13 cellular contexts compared by ENCODE assay signal in genomic region chr12:67540920-67541624, GRCh38.
A peak's percentile ranks its signal among the peaks of the same experiment; 100 is the strongest.
DNase-seq lines count a peak whose midpoint lies in the region; ATAC-seq lines count a peak whose summit lies in the region.
"Had no signal": no experiment of that assay in that cellular context is flagged by ENCODE, and none has a peak within 500 bp of the region (broad histone marks: within the 10 kb centered on the region; RNA-seq: fewer than 3 reads in every experiment).

No MANE protein-coding gene starts in this region.

- H3K27ac Mint-ChIP-seq in T-cell, result peak overlapping the region; percentile 7 to 67
- H3K27ac Mint-ChIP-seq: activated T-cell treated with anti-CD3 and anti-CD28 coated beads, Interleukin-2, amount 50 U/mL, for 24 hours had no signal

- CTCF ChIA-PET in T-cell (lab: Charles Lee), result no interaction called here

- no peak overlapping the region for H3K27ac ChIP-seq in substantia nigra (ENCODE audit: low read depth, low read length, poor library complexity, severe bottlenecking)
- H3K27ac ChIP-seq: neutrophil had no signal

- POLR2A ChIA-PET in T-cell (lab: Charles Lee), result no interaction called here

- H3K4me1 Mint-ChIP-seq in T-cell, result peaks cover 41 to 52% (median 43%) of the 10 kb centered on the region in 3 donors

- ATAC-seq in GM18867 (IDR thresholded peaks at IDR 0.05; ENCODE audit: unreplicated experiment), result peak; percentile 82
- ATAC-seq in HG02885 (IDR thresholded peaks at IDR 0.05; ENCODE audit: poor library complexity, unreplicated experiment), result peak; percentile 69
- peak in 2 of 4 experiments; percentile 7 to 20 for ATAC-seq in T-cell (replicated peaks in 1 of 4)

- no peaks in the 10 kb centered on the region for H3K36me3 Mint-ChIP-seq in T-cell

- DNase-seq in A172 (ENCODE audit: low spot score) (peak; percentile 45), T-cell (no peak), substantia nigra (lab: John Stamatoyannopoulos, UW) (no peak), NCI-H187 (lab: John Stamatoyannopoulos, UW) (no peak), UCSD-AML1 (lab: John Stamatoyannopoulos, UW; ENCODE audit: unreplicated experiment) (no peak)
- no peak for DNase-seq in activated CD4-positive, alpha-beta T cell treated with anti-CD3 and anti-CD28 coated beads, Interleukin-2, amount 50 U/mL, for 4 hours
- DNase-seq: activated T-cell treated with anti-CD3 and anti-CD28 coated beads, Interleukin-2, amount 50 U/mL, for 24 hours; AML-193; GOT3; stimulated activated CD4-positive, alpha-beta T cell treated with anti-CD3 and anti-CD28 coated beads, Interleukin-2, amount 100 ng/mL, for 48 hours had no signal

- H3K27me3 Mint-ChIP-seq in T-cell, result no peaks in the 10 kb centered on the region
- H3K27me3 Mint-ChIP-seq: activated T-cell treated with anti-CD3 and anti-CD28 coated beads, Interleukin-2, amount 50 U/mL, for 24 hours had no signal

- peak overlapping the region in 1 of 3 donors; percentile 44 for H3K4me3 Mint-ChIP-seq in T-cell
- H3K4me3 Mint-ChIP-seq: activated T-cell treated with anti-CD3 and anti-CD28 coated beads, Interleukin-2, amount 50 U/mL, for 24 hours had no signal

- H3K9me3 Mint-ChIP-seq in T-cell, result no peaks in the 10 kb centered on the region
- H3K9me3 Mint-ChIP-seq: activated T-cell treated with anti-CD3 and anti-CD28 coated beads, Interleukin-2, amount 50 U/mL, for 24 hours had no signal
